In genomic region chrX:39903937-39904336, GRCh38 we compare ENCODE assay signal across 20 cellular contexts.
DNase-seq lines count a peak whose midpoint lies in the region; ATAC-seq and TF ChIP-seq lines count a peak whose summit lies in the region.
"Had no signal": no experiment of that assay in that cellular context is flagged by ENCODE, and none has a peak within 500 bp of the region (broad histone marks: within the 10 kb centered on the region; RNA-seq: fewer than 3 reads in every experiment).

No MANE protein-coding gene starts in this region.

- H3K4me3 ChIP-seq in cardiac fibroblast (replicated peaks in 1 of 2; ENCODE audit: low read depth in 2 of 2, low read length in 2 of 2) (no peak overlapping the region), tibial nerve (no peak overlapping the region)
- H3K4me3 ChIP-seq: BLaER1, coronary artery, right lobe of liver, vagina had no signal

- H3K27me3 ChIP-seq in tibial nerve = no peaks in the 10 kb centered on the region
- H3K27me3 ChIP-seq: BLaER1, right lobe of liver, vagina had no signal

- H3K36me3 ChIP-seq in tibial nerve = no peaks in the 10 kb centered on the region
- H3K36me3 ChIP-seq: BLaER1, right lobe of liver, vagina had no signal

- peaks cover 10% of the 10 kb centered on the region for H3K27me3 Mint-ChIP-seq in activated naive CD4-positive, alpha-beta T cell treated with anti-CD3 and anti-CD28 coated beads, Interleukin-2, amount 10 ng/mL, durations not matched to agents 7 days and 5 days
- peaks cover 22 to 25% of the 10 kb centered on the region in 2 donors for H3K27me3 Mint-ChIP-seq in stimulated activated naive B cell treated with anti-CD40 and anti-IgM and Interleukin-4, amounts not matched to agents 10 μg/mL and 1 μg/mL and 100 μg/mL, for 72 hours

- H3K4me3 Mint-ChIP-seq in activated naive CD4-positive, alpha-beta T cell treated with anti-CD3 and anti-CD28 coated beads, Interleukin-2, amount 10 ng/mL, durations not matched to agents 7 days and 5 days = no peak overlapping the region
- no peak overlapping the region for H3K4me3 Mint-ChIP-seq in stimulated activated naive B cell treated with anti-CD40 and anti-IgM and Interleukin-4, amounts not matched to agents 10 μg/mL and 1 μg/mL and 100 μg/mL, for 72 hours
- H3K4me3 Mint-ChIP-seq: naive thymus-derived CD8-positive, alpha-beta T cell had no signal

- H3K36me3 Mint-ChIP-seq in activated naive CD4-positive, alpha-beta T cell treated with anti-CD3 and anti-CD28 coated beads, Interleukin-2, amount 50 U/mL, for 72 hours = no peaks in the 10 kb centered on the region
- no peaks in the 10 kb centered on the region for H3K36me3 Mint-ChIP-seq in activated naive CD4-positive, alpha-beta T cell treated with anti-CD3 and anti-CD28 coated beads, Interleukin-2, amount 10 ng/mL, durations not matched to agents 7 days and 5 days
- H3K36me3 Mint-ChIP-seq in stimulated activated naive B cell treated with anti-CD40 and anti-IgM and Interleukin-4, amounts not matched to agents 10 μg/mL and 1 μg/mL and 100 μg/mL, for 72 hours = no peaks in the 10 kb centered on the region
- H3K36me3 Mint-ChIP-seq: naive thymus-derived CD8-positive, alpha-beta T cell had no signal

- no peak overlapping the region for H3K27ac Mint-ChIP-seq in activated naive CD4-positive, alpha-beta T cell treated with anti-CD3 and anti-CD28 coated beads, Interleukin-2, amount 50 U/mL, for 72 hours
- H3K27ac Mint-ChIP-seq in activated naive CD4-positive, alpha-beta T cell treated with anti-CD3 and anti-CD28 coated beads, Interleukin-2, amount 10 ng/mL, durations not matched to agents 7 days and 5 days = no peak overlapping the region
- no peak overlapping the region for H3K27ac Mint-ChIP-seq in stimulated activated naive B cell treated with anti-CD40 and anti-IgM and Interleukin-4, amounts not matched to agents 10 μg/mL and 1 μg/mL and 100 μg/mL, for 72 hours

- DNase-seq in activated naive CD4-positive, alpha-beta T cell treated with anti-CD3 and anti-CD28 coated beads, Interleukin-2, amount 50 U/mL, for 72 hours (ENCODE audit: low spot score in 2 of 2) = no peak
- DNase-seq in activated naive CD4-positive, alpha-beta T cell treated with anti-CD3 and anti-CD28 coated beads, Interleukin-2, amount 10 ng/mL, durations not matched to agents 7 days and 5 days = no peak
- DNase-seq in M059J (ENCODE audit: low read depth) (peak; percentile 91), cardiac fibroblast (ENCODE audit: low read depth in 2 of 2) (peak; percentile 23 to 61), tibial nerve (ENCODE audit: low spot score in 2 of 2) (no peak), NCI-H524 treated with DMSO at 0.1 percent for 48 hours (lab: John Stamatoyannopoulos, UW) (no peak)
- DNase-seq in stimulated activated naive B cell treated with anti-CD40 and anti-IgM and Interleukin-4, amounts not matched to agents 10 μg/mL and 1 μg/mL and 100 μg/mL, for 72 hours = no peak
- DNase-seq: activated gamma-delta T cell treated with Interleukin-2 at 50 U/mL for 16 hours; GDM1; islet precursor cell; naive thymus-derived CD8-positive, alpha-beta T cell; NCI-H1105 treated with DMSO at 0.1 percent for 48 hours; NCI-H69; right lobe of liver; SHP77 treated with DMSO at 0.1 percent for 48 hours had no signal

- H3K9me3 ChIP-seq in tibial nerve = no peaks in the 10 kb centered on the region
- H3K9me3 ChIP-seq: BLaER1, right lobe of liver, vagina had no signal

- H3K27ac ChIP-seq in tibial nerve = peak overlapping the region in 1 of 4 donors; percentile 11
- H3K27ac ChIP-seq: BLaER1, coronary artery, right lobe of liver, vagina, VCaP had no signal

- TF ChIP-seq POLR2A in tibial nerve (IDR thresholded peaks at IDR 0.05) = no peak

- H3K4me1 ChIP-seq in tibial nerve = peaks cover 0 to 14% (median 4%) of the 10 kb centered on the region in 4 donors

- 82 to 95% methylated on average over 4 of the region's 4 CpGs for WGBS in tibial nerve, 2 donors

- TF ChIP-seq EP300 in tibial nerve (IDR thresholded peaks at IDR 0.05) = no peak

- CTCF ChIA-PET in activated naive CD4-positive, alpha-beta T cell treated with anti-CD3 and anti-CD28 coated beads, Interleukin-2, amount 10 ng/mL, durations not matched to agents 7 days and 5 days (lab: Charles Lee) = no interaction called here

- peaks cover 3% of the 10 kb centered on the region for H3K4me1 Mint-ChIP-seq in activated naive CD4-positive, alpha-beta T cell treated with anti-CD3 and anti-CD28 coated beads, Interleukin-2, amount 10 ng/mL, durations not matched to agents 7 days and 5 days
- peaks cover 6 to 10% of the 10 kb centered on the region in 2 donors for H3K4me1 Mint-ChIP-seq in stimulated activated naive B cell treated with anti-CD40 and anti-IgM and Interleukin-4, amounts not matched to agents 10 μg/mL and 1 μg/mL and 100 μg/mL, for 72 hours

- H3K9me3 Mint-ChIP-seq in activated naive CD4-positive, alpha-beta T cell treated with anti-CD3 and anti-CD28 coated beads, Interleukin-2, amount 50 U/mL, for 72 hours = no peaks in the 10 kb centered on the region
- no peaks in the 10 kb centered on the region for H3K9me3 Mint-ChIP-seq in activated naive CD4-positive, alpha-beta T cell treated with anti-CD3 and anti-CD28 coated beads, Interleukin-2, amount 10 ng/mL, durations not matched to agents 7 days and 5 days
- no peaks in the 10 kb centered on the region for H3K9me3 Mint-ChIP-seq in stimulated activated naive B cell treated with anti-CD40 and anti-IgM and Interleukin-4, amounts not matched to agents 10 μg/mL and 1 μg/mL and 100 μg/mL, for 72 hours
- H3K9me3 Mint-ChIP-seq: naive thymus-derived CD8-positive, alpha-beta T cell had no signal

- TF ChIP-seq CTCF in cardiac fibroblast (IDR thresholded peaks at IDR 0.05; ENCODE audit: low read depth, low read length) (no peak), tibial nerve (IDR thresholded peaks at IDR 0.05) (no peak)

- ATAC-seq in activated naive CD4-positive, alpha-beta T cell treated with anti-CD3 and anti-CD28 coated beads, Interleukin-2, amount 50 U/mL, for 72 hours = peak; percentile 84 to 90
- peak; percentile 59 to 79 for ATAC-seq in stimulated activated naive B cell treated with anti-CD40 and anti-IgM and Interleukin-4, amounts not matched to agents 10 μg/mL and 1 μg/mL and 100 μg/mL, for 72 hours (replicated peaks)
- no peak for ATAC-seq in HG03432 (IDR thresholded peaks at IDR 0.05; ENCODE audit: unreplicated experiment)
- ATAC-seq: naive thymus-derived CD8-positive, alpha-beta T cell; right lobe of liver had no signal

Comparison
In these comparisons a context has a peak if more than half of its experiments do, and no peak if none do; other contexts are left out.
1. DNase-seq: peak in M059J (single experiment) and cardiac fibroblast (2 of 2); none in activated naive CD4-positive, alpha-beta T cell treated with anti-CD3 and anti-CD28 coated beads, Interleukin-2, amount 50 U/mL, for 72 hours (0 of 2), activated naive CD4-positive, alpha-beta T cell treated with anti-CD3 and anti-CD28 coated beads, Interleukin-2, amount 10 ng/mL, durations not matched to agents 7 days and 5 days (single experiment), stimulated activated naive B cell treated with anti-CD40 and anti-IgM and Interleukin-4, amounts not matched to agents 10 μg/mL and 1 μg/mL and 100 μg/mL, for 72 hours (single experiment), tibial nerve (0 of 2) and NCI-H524 treated with DMSO at 0.1 percent for 48 hours (single experiment).